In genomic region chr12:29155079-29155478, GRCh38 we compare ENCODE assay signal across 12 cellular contexts. TPM values are rescaled to one million over a fixed set of nuclear protein-coding genes. Genes with fewer than 3 reads are reported as not detected.
DNase-seq lines count a peak whose midpoint lies in the region; ATAC-seq and TF ChIP-seq lines count a peak whose summit lies in the region.
"Had no signal": no experiment of that assay in that cellular context is flagged by ENCODE, and none has a peak within 500 bp of the region (broad histone marks: within the 10 kb centered on the region; RNA-seq: fewer than 3 reads in every experiment).

No MANE protein-coding gene starts in this region.

- DNase-seq in EL (peak; percentile 16), hypothalamus (lab: John Stamatoyannopoulos, UW) (no peak), MCF 10A (ENCODE audit: unreplicated experiment) (no peak)
- peak; percentile 4 for DNase-seq in T-helper 2 cell treated with Interferon-gamma antibody and Interleukin-4, amounts not matched to agents 5 μg/mL and 100 μg/mL, for 36 hours (ENCODE audit: low spot score)
- no peak for DNase-seq in activated effector memory CD4-positive, alpha-beta T cell treated with Interleukin-2 at 50 U/mL for 16 hours
- DNase-seq in activated T-helper 2 cell treated with anti-CD3 and anti-CD28 coated beads, Interferon-gamma antibody, Interleukin-2, Interleukin-4, amounts not matched to agents 10 μg/mL and 5 μg/mL and 100 μg/mL, durations not matched to agents 14 hours and 24 hours and 36 hours (ENCODE audit: low spot score), result no peak
- DNase-seq: activated naive CD4-positive, alpha-beta T cell; NCI-H526 treated with DMSO at 0.1 percent for 48 hours; stimulated activated CD4-positive, alpha-beta T cell treated with anti-CD3 and anti-CD28 coated beads, Interleukin-4, amount 100 ng/mL, for 1 hour had no signal

- peak; percentile 45 for ATAC-seq in GM19463 (IDR thresholded peaks at IDR 0.05; ENCODE audit: unreplicated experiment)
- peak; percentile 38 for ATAC-seq in HG03066 (IDR thresholded peaks at IDR 0.05; ENCODE audit: low read depth, unreplicated experiment)

- no peak for TF ChIP-seq CTCF in MCF 10A (IDR thresholded peaks at IDR 0.05; ENCODE audit: unreplicated experiment)

- CTCF ChIA-PET in MCF 10A (lab: Yijun Ruan, JAX), result interaction anchor here (0.5 kb wide), 1 partner anchor 93 kb away, joined by 4 read pairs; no protein-coding TSS in a partner anchor

- intact Hi-C loops in MCF 10A (cut with micrococcal nuclease), result no loop called here
- intact Hi-C loops in activated T-helper 2 cell treated with anti-CD3 and anti-CD28 coated beads, Interferon-gamma antibody, Interleukin-2, Interleukin-4, amounts not matched to agents 10 μg/mL and 5 μg/mL and 100 μg/mL, durations not matched to agents 14 hours and 24 hours and 36 hours (cut with micrococcal nuclease), result no loop called here

- peaks cover 20% of the 10 kb centered on the region for H3K4me1 Mint-ChIP-seq in T-helper 2 cell treated with Interferon-gamma antibody and Interleukin-4, amounts not matched to agents 5 μg/mL and 100 μg/mL, for 36 hours (ENCODE audit: low read depth)
- peaks cover 13% of the 10 kb centered on the region for H3K4me1 Mint-ChIP-seq in MCF 10A (ENCODE audit: insufficient read depth, unreplicated experiment)
- H3K4me1 Mint-ChIP-seq in activated T-helper 2 cell treated with anti-CD3 and anti-CD28 coated beads, Interferon-gamma antibody, Interleukin-2, Interleukin-4, amounts not matched to agents 10 μg/mL and 5 μg/mL and 100 μg/mL, durations not matched to agents 14 hours and 24 hours and 36 hours (ENCODE audit: low read depth), result peaks cover 15% of the 10 kb centered on the region

- H3K4me3 Mint-ChIP-seq in T-helper 2 cell treated with Interferon-gamma antibody and Interleukin-4, amounts not matched to agents 5 μg/mL and 100 μg/mL, for 36 hours, result no peak overlapping the region
- no peak overlapping the region for H3K4me3 Mint-ChIP-seq in MCF 10A (ENCODE audit: unreplicated experiment)
- no peak overlapping the region for H3K4me3 Mint-ChIP-seq in activated T-helper 2 cell treated with anti-CD3 and anti-CD28 coated beads, Interferon-gamma antibody, Interleukin-2, Interleukin-4, amounts not matched to agents 10 μg/mL and 5 μg/mL and 100 μg/mL, durations not matched to agents 14 hours and 24 hours and 36 hours (ENCODE audit: low read depth)
- H3K4me3 Mint-ChIP-seq: neural crest cell had no signal

- POLR2A ChIA-PET in MCF 10A (lab: Yijun Ruan, JAX), result no interaction called here

- H3K27me3 Mint-ChIP-seq in T-helper 2 cell treated with Interferon-gamma antibody and Interleukin-4, amounts not matched to agents 5 μg/mL and 100 μg/mL, for 36 hours (ENCODE audit: low read depth), result peaks cover 32% of the 10 kb centered on the region
- no peaks in the 10 kb centered on the region for H3K27me3 Mint-ChIP-seq in MCF 10A (ENCODE audit: insufficient read depth, unreplicated experiment)
- peaks cover 25% of the 10 kb centered on the region for H3K27me3 Mint-ChIP-seq in activated T-helper 2 cell treated with anti-CD3 and anti-CD28 coated beads, Interferon-gamma antibody, Interleukin-2, Interleukin-4, amounts not matched to agents 10 μg/mL and 5 μg/mL and 100 μg/mL, durations not matched to agents 14 hours and 24 hours and 36 hours (ENCODE audit: low read depth)

- BruUV-seq in MCF 10A (replicated peaks; lab: Mats Ljungman, UMichigan), result no TSS peak

- peaks cover 5% of the 10 kb centered on the region for H3K36me3 Mint-ChIP-seq in T-helper 2 cell treated with Interferon-gamma antibody and Interleukin-4, amounts not matched to agents 5 μg/mL and 100 μg/mL, for 36 hours (ENCODE audit: low read depth)
- H3K36me3 Mint-ChIP-seq in MCF 10A (ENCODE audit: insufficient read depth, unreplicated experiment), result no peaks in the 10 kb centered on the region
- no peaks in the 10 kb centered on the region for H3K36me3 Mint-ChIP-seq in activated T-helper 2 cell treated with anti-CD3 and anti-CD28 coated beads, Interferon-gamma antibody, Interleukin-2, Interleukin-4, amounts not matched to agents 10 μg/mL and 5 μg/mL and 100 μg/mL, durations not matched to agents 14 hours and 24 hours and 36 hours (ENCODE audit: low read depth)

- no peak overlapping the region for H3K27ac Mint-ChIP-seq in T-helper 2 cell treated with Interferon-gamma antibody and Interleukin-4, amounts not matched to agents 5 μg/mL and 100 μg/mL, for 36 hours
- no peak overlapping the region for H3K27ac Mint-ChIP-seq in MCF 10A (ENCODE audit: low read depth, unreplicated experiment)
- no peak overlapping the region for H3K27ac Mint-ChIP-seq in activated T-helper 2 cell treated with anti-CD3 and anti-CD28 coated beads, Interferon-gamma antibody, Interleukin-2, Interleukin-4, amounts not matched to agents 10 μg/mL and 5 μg/mL and 100 μg/mL, durations not matched to agents 14 hours and 24 hours and 36 hours

- H3K9me3 Mint-ChIP-seq in T-helper 2 cell treated with Interferon-gamma antibody and Interleukin-4, amounts not matched to agents 5 μg/mL and 100 μg/mL, for 36 hours, result peaks cover 6% of the 10 kb centered on the region
- H3K9me3 Mint-ChIP-seq in MCF 10A (ENCODE audit: unreplicated experiment), result no peaks in the 10 kb centered on the region
- H3K9me3 Mint-ChIP-seq in activated T-helper 2 cell treated with anti-CD3 and anti-CD28 coated beads, Interferon-gamma antibody, Interleukin-2, Interleukin-4, amounts not matched to agents 10 μg/mL and 5 μg/mL and 100 μg/mL, durations not matched to agents 14 hours and 24 hours and 36 hours, result no peaks in the 10 kb centered on the region
- H3K9me3 Mint-ChIP-seq: neural crest cell had no signal

RNA-seq across cellular contexts. Expression of gene FAR2, which starts 6.0 kb away (rescaled TPM):
- total RNA-seq in MCF 10A (2022), result 1.7 TPM in 2 replicates
- total RNA-seq in activated T-helper 2 cell treated with anti-CD3 and anti-CD28 coated beads, Interferon-gamma antibody, Interleukin-2, Interleukin-4, amounts not matched to agents 10 μg/mL and 5 μg/mL and 100 μg/mL, durations not matched to agents 14 hours and 24 hours and 36 hours, result 3.8 and 4.3 TPM in 2 replicates

Comparison
In these comparisons a context has a peak if more than half of its experiments do, and no peak if none do; other contexts are left out.
1. DNase-seq: peak in EL (single experiment) and T-helper 2 cell treated with Interferon-gamma antibody and Interleukin-4, amounts not matched to agents 5 μg/mL and 100 μg/mL, for 36 hours (single experiment); none in hypothalamus (0 of 51), activated effector memory CD4-positive, alpha-beta T cell treated with Interleukin-2 at 50 U/mL for 16 hours (single experiment), MCF 10A (single experiment) and activated T-helper 2 cell treated with anti-CD3 and anti-CD28 coated beads, Interferon-gamma antibody, Interleukin-2, Interleukin-4, amounts not matched to agents 10 μg/mL and 5 μg/mL and 100 μg/mL, durations not matched to agents 14 hours and 24 hours and 36 hours (single experiment).